1 cellular context compared by ENCODE assay signal in genomic region chr4:306551-306961, GRCh38.
TF ChIP-seq lines count a peak whose summit lies in the region.

No MANE protein-coding gene starts in this region.

TF ChIP-seq in GM23338, 12 proteins besides CTCF, POLR2A, EP300 and RAD21 (continued from another document):
- TF ChIP-seq JUNB (IDR thresholded peaks at IDR 0.05; ENCODE audit: unreplicated experiment) (no peak), REST (IDR thresholded peaks at IDR 0.05; ENCODE audit: unreplicated experiment) (no peak)
TF ChIP-seq in GM23338: peak in this region for 0.
